9 cellular contexts compared by ENCODE assay signal in genomic region chr1:56526571-56527174, GRCh38. TPM values are rescaled to one million over a fixed set of nuclear protein-coding genes. Genes with fewer than 3 reads are reported as not detected.
A peak's percentile ranks its signal among the peaks of the same experiment; 100 is the strongest.
DNase-seq lines count a peak whose midpoint lies in the region; ATAC-seq and TF ChIP-seq lines count a peak whose summit lies in the region.
"Had no signal": no experiment of that assay in that cellular context is flagged by ENCODE, and none has a peak within 500 bp of the region (broad histone marks: within the 10 kb centered on the region; RNA-seq: fewer than 3 reads in every experiment).

No MANE protein-coding gene starts in this region.

- TF ChIP-seq CTCF in activated CD8-positive, alpha-beta T cell treated with anti-CD3 and anti-CD28 coated beads for 36 hours (IDR thresholded peaks at IDR 0.05), result no peak
- no peak for TF ChIP-seq CTCF in RWPE2 (IDR thresholded peaks at IDR 0.05; ENCODE audit: poor library complexity, severe bottlenecking)
- no peak for TF ChIP-seq CTCF in stomach (IDR thresholded peaks at IDR 0.05)

- H3K27ac ChIP-seq in RWPE2 (ENCODE audit: poor library complexity, severe bottlenecking), result no peak overlapping the region
- H3K27ac ChIP-seq in stomach, result peak overlapping the region in 3 of 5 donors; percentile 18 to 38 (median 21)

- no peaks in the 10 kb centered on the region for H3K9me3 Mint-ChIP-seq in activated CD8-positive, alpha-beta T cell treated with anti-CD3 and anti-CD28 coated beads for 36 hours
- no peaks in the 10 kb centered on the region for H3K9me3 Mint-ChIP-seq in activated CD8-positive, alpha-beta T cell treated with anti-CD3 and anti-CD28 coated beads, Interleukin-2, amount 10 ng/mL, durations not matched to agents 7 days and 5 days (ENCODE audit: insufficient read depth)

- H3K4me1 ChIP-seq in RWPE2 (ENCODE audit: insufficient read depth, poor library complexity, severe bottlenecking) (peaks cover 3% of the 10 kb centered on the region), stomach (peaks cover 29 to 71% (median 50%) of the 10 kb centered on the region in 4 donors)

- intact Hi-C loops in activated CD8-positive, alpha-beta T cell treated with anti-CD3 and anti-CD28 coated beads for 36 hours (cut with micrococcal nuclease), result no loop called here
- intact Hi-C loops in stomach (cut with DNase I; ENCODE audit: low total_unique reads), result no loop called here

- CTCF ChIA-PET in activated CD8-positive, alpha-beta T cell treated with anti-CD3 and anti-CD28 coated beads for 36 hours (lab: Charles Lee), result no interaction called here
- CTCF ChIA-PET in activated CD8-positive, alpha-beta T cell treated with anti-CD3 and anti-CD28 coated beads, Interleukin-2, amount 10 ng/mL, durations not matched to agents 7 days and 5 days (lab: Charles Lee), result no interaction called here

- H3K36me3 Mint-ChIP-seq in activated CD8-positive, alpha-beta T cell treated with anti-CD3 and anti-CD28 coated beads for 36 hours (ENCODE audit: low read depth), result no peaks in the 10 kb centered on the region
- no peaks in the 10 kb centered on the region for H3K36me3 Mint-ChIP-seq in activated CD8-positive, alpha-beta T cell treated with anti-CD3 and anti-CD28 coated beads, Interleukin-2, amount 10 ng/mL, durations not matched to agents 7 days and 5 days (ENCODE audit: low read depth)

- no peak overlapping the region for H3K4me3 ChIP-seq in RWPE2 (ENCODE audit: severe bottlenecking)
- no peak overlapping the region for H3K4me3 ChIP-seq in stomach

- H3K36me3 ChIP-seq in RWPE2 (ENCODE audit: low read depth), result no peaks in the 10 kb centered on the region
- peaks cover 11 to 30% (median 25%) of the 10 kb centered on the region in 4 donors for H3K36me3 ChIP-seq in stomach

- no peak overlapping the region for H3K27ac Mint-ChIP-seq in activated CD8-positive, alpha-beta T cell treated with anti-CD3 and anti-CD28 coated beads for 36 hours
- no peak overlapping the region for H3K27ac Mint-ChIP-seq in activated CD8-positive, alpha-beta T cell treated with anti-CD3 and anti-CD28 coated beads, Interleukin-2, amount 10 ng/mL, durations not matched to agents 7 days and 5 days

- H3K27me3 Mint-ChIP-seq in activated CD8-positive, alpha-beta T cell treated with anti-CD3 and anti-CD28 coated beads for 36 hours, result no peaks in the 10 kb centered on the region
- H3K27me3 Mint-ChIP-seq in activated CD8-positive, alpha-beta T cell treated with anti-CD3 and anti-CD28 coated beads, Interleukin-2, amount 10 ng/mL, durations not matched to agents 7 days and 5 days (ENCODE audit: low read depth), result peaks cover 6% of the 10 kb centered on the region

- WGBS in stomach, 5 donors, result 37 to 44% (median 40%) methylated on average over 5 of the region's 5 CpGs

- H3K4me1 Mint-ChIP-seq in activated CD8-positive, alpha-beta T cell treated with anti-CD3 and anti-CD28 coated beads for 36 hours (ENCODE audit: low read depth), result peaks cover 6% of the 10 kb centered on the region
- H3K4me1 Mint-ChIP-seq in activated CD8-positive, alpha-beta T cell treated with anti-CD3 and anti-CD28 coated beads, Interleukin-2, amount 10 ng/mL, durations not matched to agents 7 days and 5 days (ENCODE audit: low read depth), result peaks cover 9% of the 10 kb centered on the region

- H3K4me3 Mint-ChIP-seq in activated CD8-positive, alpha-beta T cell treated with anti-CD3 and anti-CD28 coated beads for 36 hours, result no peak overlapping the region
- H3K4me3 Mint-ChIP-seq in activated CD8-positive, alpha-beta T cell treated with anti-CD3 and anti-CD28 coated beads, Interleukin-2, amount 10 ng/mL, durations not matched to agents 7 days and 5 days, result no peak overlapping the region

- H3K27me3 ChIP-seq in RWPE2 (ENCODE audit: insufficient read depth, poor library complexity, severe bottlenecking) (no peaks in the 10 kb centered on the region), stomach (no peaks in the 10 kb centered on the region)

- H3K9me3 ChIP-seq in RWPE2 (ENCODE audit: severe bottlenecking) (no peaks in the 10 kb centered on the region), stomach (no peaks in the 10 kb centered on the region)

- ATAC-seq in activated CD8-positive, alpha-beta T cell treated with anti-CD3 and anti-CD28 coated beads for 36 hours, result no peak
- ATAC-seq in activated CD8-positive, alpha-beta T cell treated with anti-CD3 and anti-CD28 coated beads, Interleukin-2, amount 10 ng/mL, durations not matched to agents 7 days and 5 days, result no peak
- ATAC-seq in HG02938 (IDR thresholded peaks at IDR 0.05; ENCODE audit: unreplicated experiment), result peak; percentile 75
- ATAC-seq in RWPE2 (ENCODE audit: low read depth), result 0 out of 3 replicates have a peak, but pooled peaks have one; percentile 17

- no peak for TF ChIP-seq POLR2A in stomach (IDR thresholded peaks at IDR 0.05)

- TF ChIP-seq EP300 in stomach (IDR thresholded peaks at IDR 0.05), result no peak

- DNase-seq in activated CD8-positive, alpha-beta T cell treated with anti-CD3 and anti-CD28 coated beads for 36 hours, result peak; percentile 2
- no peak for DNase-seq in activated CD8-positive, alpha-beta T cell treated with anti-CD3 and anti-CD28 coated beads, Interleukin-2, amount 10 ng/mL, durations not matched to agents 7 days and 5 days
- DNase-seq in RWPE2 (ENCODE audit: low spot score), result no peak
- DNase-seq in stomach, result no peak
- DNase-seq in KG1 (lab: John Stamatoyannopoulos, UW), result no peak
- no peak for DNase-seq in dedifferentiated amniotic fluid mesenchymal stem cell (ENCODE audit: extremely low spot score)
- DNase-seq in islet precursor cell, result no peak
- DNase-seq: stimulated activated CD4-positive, alpha-beta T cell treated with anti-CD3 and anti-CD28 coated beads, Interleukin-15, amount 100 ng/mL, for 24 hours had no signal

- POLR2A ChIA-PET in activated CD8-positive, alpha-beta T cell treated with anti-CD3 and anti-CD28 coated beads for 36 hours (lab: Charles Lee), result no interaction called here
- POLR2A ChIA-PET in activated CD8-positive, alpha-beta T cell treated with anti-CD3 and anti-CD28 coated beads, Interleukin-2, amount 10 ng/mL, durations not matched to agents 7 days and 5 days (lab: Charles Lee), result no interaction called here

RNA-seq across cellular contexts. Expression of gene PLPP3, which starts 52.7 kb away (rescaled TPM):
- not detected for total RNA-seq in activated CD8-positive, alpha-beta T cell treated with anti-CD3 and anti-CD28 coated beads for 36 hours
- total RNA-seq in activated CD8-positive, alpha-beta T cell treated with anti-CD3 and anti-CD28 coated beads, Interleukin-2, amount 10 ng/mL, durations not matched to agents 7 days and 5 days, result not detected
- total RNA-seq in stomach, result 100 to 1,000 TPM in 2 of 5 donors, 10 to 100 TPM in 3; 28.7 to 145 (median 64.7) TPM
- polyA plus RNA-seq in stomach, result 10 to 100 TPM; 11.1 to 37.3 (median 17.6) TPM

Comparison
In these comparisons a context has a peak if more than half of its experiments do, and no peak if none do; other contexts are left out.
1. ATAC-seq: peak in HG02938 (single experiment) and RWPE2 (single experiment); none in activated CD8-positive, alpha-beta T cell treated with anti-CD3 and anti-CD28 coated beads for 36 hours (single experiment) and activated CD8-positive, alpha-beta T cell treated with anti-CD3 and anti-CD28 coated beads, Interleukin-2, amount 10 ng/mL, durations not matched to agents 7 days and 5 days (single experiment).
2. RNA of gene PLPP3, which starts 52.7 kb away (total RNA-seq): 28.7 to 145 TPM in stomach; not detected in activated CD8-positive, alpha-beta T cell treated with anti-CD3 and anti-CD28 coated beads for 36 hours and not detected in activated CD8-positive, alpha-beta T cell treated with anti-CD3 and anti-CD28 coated beads, Interleukin-2, amount 10 ng/mL, durations not matched to agents 7 days and 5 days; every median in the first group is over 10 times any median in the second.